ENCODE assay signal across 20 cellular contexts in genomic region chr9:112135706-112136105, GRCh38. TPM values are rescaled to one million over a fixed set of nuclear protein-coding genes. Genes with fewer than 3 reads are reported as not detected.
DNase-seq lines count a peak whose midpoint lies in the region; ATAC-seq and TF ChIP-seq lines count a peak whose summit lies in the region.
"Had no signal": no experiment of that assay in that cellular context is flagged by ENCODE, and none has a peak within 500 bp of the region (broad histone marks: within the 10 kb centered on the region; RNA-seq: fewer than 3 reads in every experiment).

No MANE protein-coding gene starts in this region.

- intact Hi-C loops in Right ventricle myocardium superior (cut with DNase I) (no loop called here), cardiac septum (cut with DNase I) (no loop called here), transverse colon (cut with DNase I; ENCODE audit: low total_unique reads) (no loop called here)

- ATAC-seq in Right ventricle myocardium superior (ENCODE audit: poor library complexity), result peak; percentile 68
- ATAC-seq: foreskin keratinocyte had no signal

- TF ChIP-seq CTCF in transverse colon (IDR thresholded peaks at IDR 0.05), result no peak

- no peaks in the 10 kb centered on the region for H3K27me3 ChIP-seq in transverse colon
- H3K27me3 ChIP-seq: BLaER1, cardiac muscle cell, foreskin keratinocyte, SJSA1 had no signal

- H3K4me1 ChIP-seq in transverse colon, result peaks cover 0 to 8% (median 3%) of the 10 kb centered on the region in 4 donors
- H3K4me1 ChIP-seq: BLaER1, SJSA1 had no signal

- H3K9me3 ChIP-seq in transverse colon, result peaks cover 0 to 6% of the 10 kb centered on the region in 2 donors
- H3K9me3 ChIP-seq: Caco-2, SJSA1 had no signal

- H3K4me3 ChIP-seq in transverse colon, result no peak overlapping the region
- H3K4me3 ChIP-seq: BLaER1, cardiac muscle cell, GM23248, SJSA1 had no signal

- DNase-seq in Right ventricle myocardium superior, result no peak
- no peak for DNase-seq in cardiac septum (ENCODE audit: low spot score)
- DNase-seq in NCI-H748 (lab: John Stamatoyannopoulos, UW; ENCODE audit: unreplicated experiment), result peak; percentile 53
- DNase-seq in erythroblast (lab: John Stamatoyannopoulos, UW), result peak; percentile 3 to 20
- peak; percentile 44 for DNase-seq in transverse colon
- DNase-seq in foreskin melanocyte, result no peak
- DNase-seq in superior temporal gyrus (ENCODE audit: extremely low spot score), result no peak
- no peak for DNase-seq in NK-92 treated with Interleukin-12 subunit alpha and Interleukin-12 subunit beta, amount 100 ng/mL, for 24 hours (lab: John Stamatoyannopoulos, UW)
- DNase-seq: activated naive CD4-positive, alpha-beta T cell treated with Interleukin-2 at 50 U/mL for 16 hours; activated T-cell treated with anti-CD3 and anti-CD28 coated beads, Interleukin-2, amount 50 U/mL, for 48 hours; amniotic stem cell; Caco-2; foreskin keratinocyte; GM23248; islet precursor cell; NCI-H1436 treated with DMSO at 0.1 percent for 48 hours; T-helper 1 cell had no signal

- TF ChIP-seq POLR2A in erythroblast (IDR thresholded peaks at IDR 0.05; ENCODE audit: low read length) (no peak), transverse colon (IDR thresholded peaks at IDR 0.05) (no peak)

- no peaks in the 10 kb centered on the region for H3K36me3 ChIP-seq in transverse colon
- H3K36me3 ChIP-seq: cardiac muscle cell had no signal

- 62 to 72% methylated on average over 3 to 4 of the region's 4 CpGs for WGBS in transverse colon (ENCODE audit: low coverage in 1 of 2), 2 donors

- H3K27ac ChIP-seq in transverse colon, result peak overlapping the region in 1 of 4 donors; percentile 14
- H3K27ac ChIP-seq: BLaER1, cardiac muscle cell, foreskin keratinocyte, GM23248, SJSA1 had no signal

- no peak for TF ChIP-seq EP300 in transverse colon (IDR thresholded peaks at IDR 0.05; ENCODE audit: low read depth)

- in situ Hi-C loops in transverse colon (cut with MboI; ENCODE audit: low pct_ligation_motif_present in 1 of 4, low pct_unique_long_range_greater_than_20kb in 1 of 4, low sequenced_read_pairs in 3 of 4), result no loop called here

RNA-seq across cellular contexts. Expression of gene SUSD1, which starts 39.4 kb away (rescaled TPM):
- total RNA-seq in Right ventricle myocardium superior (6.4 TPM), cardiac septum (4.3 TPM), transverse colon (10 to 100 TPM; 22.7 to 83.0 (median 24.7) TPM)

Comparison
In these comparisons a context has a peak if more than half of its experiments do, and no peak if none do; other contexts are left out.
1. DNase-seq: peak in NCI-H748 (single experiment), erythroblast (2 of 2) and transverse colon (single experiment); none in Right ventricle myocardium superior (single experiment), cardiac septum (single experiment), foreskin melanocyte (single experiment), superior temporal gyrus (single experiment) and NK-92 treated with Interleukin-12 subunit alpha and Interleukin-12 subunit beta, amount 100 ng/mL, for 24 hours (single experiment).